Comparison of ENCODE assay signal across 8 cellular contexts in the genomic region with DNA sequence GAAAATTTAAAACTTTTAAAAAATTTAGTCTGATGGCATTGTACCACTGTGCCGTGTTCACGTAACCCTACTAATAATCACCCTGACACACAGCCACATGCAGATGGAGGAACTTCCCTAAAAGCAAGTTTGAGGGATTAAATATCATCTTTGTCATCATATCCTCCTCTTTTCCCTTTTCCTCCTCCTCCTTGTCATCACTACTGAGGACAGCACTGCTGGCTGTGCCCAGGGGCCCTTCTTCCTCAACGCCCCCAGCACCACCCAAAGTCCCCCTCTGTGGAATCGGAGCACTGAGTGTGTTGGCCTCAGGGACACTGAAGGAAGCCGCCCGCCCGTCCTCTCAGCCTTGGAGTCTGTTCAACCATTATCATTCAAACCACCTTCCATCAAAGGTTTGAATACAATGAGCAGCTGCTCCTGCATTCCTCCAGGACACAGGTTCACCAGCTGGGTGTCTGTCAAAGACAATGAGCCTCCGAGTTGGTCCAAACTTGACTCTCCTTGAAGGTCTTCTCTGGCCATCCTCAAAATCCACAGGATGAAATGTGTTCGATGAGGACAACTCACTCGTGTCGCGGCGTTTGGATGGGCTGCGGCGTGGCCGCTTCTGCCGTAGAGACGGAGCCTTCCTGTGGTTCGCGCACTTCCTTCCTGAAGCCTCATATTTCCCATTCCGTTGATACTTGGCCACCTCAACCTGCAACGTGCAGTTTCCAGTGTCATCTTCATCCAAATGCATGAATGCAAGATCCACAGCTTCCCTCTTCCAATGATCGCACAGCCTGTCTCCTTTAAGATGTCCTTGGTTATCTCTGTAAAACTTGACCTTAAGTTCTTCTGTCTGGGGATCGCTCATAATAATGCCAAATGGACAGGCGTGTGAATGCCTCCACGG. TPM values are rescaled to one million over a fixed set of nuclear protein-coding genes. Genes with fewer than 3 reads are reported as not detected.
DNase-seq lines count a peak whose midpoint lies in the region; ATAC-seq and TF ChIP-seq lines count a peak whose summit lies in the region.

No MANE protein-coding gene starts in this region.

- 41% methylated on average over 25 of the region's 26 CpGs for WGBS in right lobe of liver (ENCODE audit: insufficient coverage, low coverage, low lambda C conversion rate, missing lambda C conversion rate)

- peak; percentile 21 for ATAC-seq in activated naive CD8-positive, alpha-beta T cell treated with anti-CD3 and anti-CD28 coated beads, Interleukin-2, amount 50 U/mL, for 24 hours
- ATAC-seq in right lobe of liver (peak in 3 of 4 donors; percentile 8 to 37 (median 11)), GM21367 (IDR thresholded peaks at IDR 0.05; ENCODE audit: unreplicated experiment) (no peak)

- H3K4me2 ChIP-seq in OCI-LY3 (ENCODE audit: low read length) = peak overlapping the region; percentile 49

- H3K79me2 ChIP-seq in OCI-LY3 (ENCODE audit: low read length) = no peaks in the 10 kb centered on the region

- intact Hi-C loops in right lobe of liver (cut with DNase I) = no loop called here

- TF ChIP-seq POLR2A in right lobe of liver (IDR thresholded peaks at IDR 0.05) = no peak

- H3K4me3 ChIP-seq in OCI-LY3 (ENCODE audit: low read length) (no peak overlapping the region), right lobe of liver (peak overlapping the region in 2 of 3 donors; percentile 30 to 65), stomach smooth muscle (ENCODE audit: low read length in 2 of 2) (peak overlapping the region; percentile 57 to 63)

- H3K9ac ChIP-seq in OCI-LY3 (ENCODE audit: low read length) (no peak overlapping the region), stomach smooth muscle (ENCODE audit: low read length in 2 of 2) (peak overlapping the region in 1 of 2 donors; percentile 49)

- no peak for TF ChIP-seq CTCF in OCI-LY3 (IDR thresholded peaks at IDR 0.05; ENCODE audit: low read depth, low read length)
- no peak for TF ChIP-seq CTCF in right lobe of liver (IDR thresholded peaks at IDR 0.05)

- H3K27me3 ChIP-seq in OCI-LY3 (ENCODE audit: low read depth, low read length) (no peaks in the 10 kb centered on the region), right lobe of liver (no peaks in the 10 kb centered on the region), stomach smooth muscle (ENCODE audit: control insufficient read depth in 1 of 2, insufficient read depth in 2 of 2, low read length in 2 of 2) (no peaks in the 10 kb centered on the region)

- no peaks in the 10 kb centered on the region for H3K36me3 ChIP-seq in OCI-LY3 (replicated peaks; ENCODE audit: low read depth, low read length)
- peaks cover 0 to 30% (median 7%) of the 10 kb centered on the region in 4 donors for H3K36me3 ChIP-seq in right lobe of liver
- peaks cover 2 to 10% of the 10 kb centered on the region in 2 donors for H3K36me3 ChIP-seq in stomach smooth muscle (ENCODE audit: control insufficient read depth in 2 of 2, insufficient read depth in 2 of 2, low read length in 2 of 2)

- no peak overlapping the region for H2AFZ ChIP-seq in OCI-LY3 (ENCODE audit: low read depth, low read length)

- H4K20me1 ChIP-seq in OCI-LY3 (ENCODE audit: insufficient read depth, low read length) = no peaks in the 10 kb centered on the region

- no peak overlapping the region for H3K27ac ChIP-seq in OCI-LY3 (ENCODE audit: low read length)
- peak overlapping the region in 2 of 3 donors; percentile 76 to 79 for H3K27ac ChIP-seq in right lobe of liver
- peak overlapping the region; percentile 41 for H3K27ac ChIP-seq in stomach smooth muscle (ENCODE audit: low read length)

- H3K9me3 ChIP-seq in OCI-LY3 (ENCODE audit: insufficient read depth, low read length) = no peaks in the 10 kb centered on the region
- H3K9me3 ChIP-seq in right lobe of liver = no peaks in the 10 kb centered on the region
- no peaks in the 10 kb centered on the region for H3K9me3 ChIP-seq in stomach smooth muscle (ENCODE audit: control insufficient read depth in 2 of 2, low read length in 2 of 2)

- peaks cover 22% of the 10 kb centered on the region for H3K36me3 Mint-ChIP-seq in activated naive CD8-positive, alpha-beta T cell treated with anti-CD3 and anti-CD28 coated beads, Interleukin-2, amount 50 U/mL, for 24 hours (ENCODE audit: low read depth)

- peaks cover 35% of the 10 kb centered on the region for H3K4me1 ChIP-seq in OCI-LY3 (ENCODE audit: low read length)
- H3K4me1 ChIP-seq in right lobe of liver = peaks cover 0 to 27% (median 3%) of the 10 kb centered on the region in 4 donors
- peaks cover 13% of the 10 kb centered on the region for H3K4me1 ChIP-seq in stomach smooth muscle (ENCODE audit: control insufficient read depth, insufficient read depth, low read length)

- peaks cover 54% of the 10 kb centered on the region for H3K4me1 Mint-ChIP-seq in activated naive CD8-positive, alpha-beta T cell treated with anti-CD3 and anti-CD28 coated beads, Interleukin-2, amount 50 U/mL, for 24 hours

- DNase-seq in NCI-H2171 treated with DMSO at 0.1 percent for 48 hours (lab: John Stamatoyannopoulos, UW) (peak; percentile 49), NCI-H2171 (lab: John Stamatoyannopoulos, UW) (no peak), right lobe of liver (peak in 1 of 3 donors; percentile 48), occipital lobe (lab: John Stamatoyannopoulos, UW) (no peak)
- peak; percentile 59 for DNase-seq in activated naive CD8-positive, alpha-beta T cell treated with anti-CD3 and anti-CD28 coated beads, Interleukin-2, amount 50 U/mL, for 24 hours

- no peaks in the 10 kb centered on the region for H3K27me3 Mint-ChIP-seq in activated naive CD8-positive, alpha-beta T cell treated with anti-CD3 and anti-CD28 coated beads, Interleukin-2, amount 50 U/mL, for 24 hours

- H3K9me3 Mint-ChIP-seq in activated naive CD8-positive, alpha-beta T cell treated with anti-CD3 and anti-CD28 coated beads, Interleukin-2, amount 50 U/mL, for 24 hours = no peaks in the 10 kb centered on the region

- H3K4me3 Mint-ChIP-seq in activated naive CD8-positive, alpha-beta T cell treated with anti-CD3 and anti-CD28 coated beads, Interleukin-2, amount 50 U/mL, for 24 hours = peak overlapping the region; percentile 86

- H3K27ac Mint-ChIP-seq in activated naive CD8-positive, alpha-beta T cell treated with anti-CD3 and anti-CD28 coated beads, Interleukin-2, amount 50 U/mL, for 24 hours = peak overlapping the region; percentile 96

RNA-seq across cellular contexts. Expression of a gene that starts 23.3 kb away (rescaled TPM):
- total RNA-seq in right lobe of liver = 10 to 100 TPM; 44.5 to 74.2 (median 67.3) TPM
- 8.0 TPM for total RNA-seq in occipital lobe

RNA-seq across cellular contexts. Expression of a gene that starts 45.3 kb away (rescaled TPM):
- total RNA-seq in right lobe of liver (10 to 100 TPM; 13.9 to 17.6 (median 16.6) TPM), occipital lobe (5.3 TPM)

RNA-seq across cellular contexts. Expression of a gene that starts 51.6 kb away (rescaled TPM):
- total RNA-seq in right lobe of liver (10 to 100 TPM; 27.0 to 48.5 (median 38.7) TPM), occipital lobe (12.3 TPM)

Comparison
In these comparisons a context has a peak if more than half of its experiments do, and no peak if none do; other contexts are left out.
1. DNase-seq: peak in NCI-H2171 treated with DMSO at 0.1 percent for 48 hours (single experiment) and activated naive CD8-positive, alpha-beta T cell treated with anti-CD3 and anti-CD28 coated beads, Interleukin-2, amount 50 U/mL, for 24 hours (single experiment); none in NCI-H2171 (single experiment) and occipital lobe (single experiment).